8 cellular contexts compared by ENCODE assay signal in the genomic region with DNA sequence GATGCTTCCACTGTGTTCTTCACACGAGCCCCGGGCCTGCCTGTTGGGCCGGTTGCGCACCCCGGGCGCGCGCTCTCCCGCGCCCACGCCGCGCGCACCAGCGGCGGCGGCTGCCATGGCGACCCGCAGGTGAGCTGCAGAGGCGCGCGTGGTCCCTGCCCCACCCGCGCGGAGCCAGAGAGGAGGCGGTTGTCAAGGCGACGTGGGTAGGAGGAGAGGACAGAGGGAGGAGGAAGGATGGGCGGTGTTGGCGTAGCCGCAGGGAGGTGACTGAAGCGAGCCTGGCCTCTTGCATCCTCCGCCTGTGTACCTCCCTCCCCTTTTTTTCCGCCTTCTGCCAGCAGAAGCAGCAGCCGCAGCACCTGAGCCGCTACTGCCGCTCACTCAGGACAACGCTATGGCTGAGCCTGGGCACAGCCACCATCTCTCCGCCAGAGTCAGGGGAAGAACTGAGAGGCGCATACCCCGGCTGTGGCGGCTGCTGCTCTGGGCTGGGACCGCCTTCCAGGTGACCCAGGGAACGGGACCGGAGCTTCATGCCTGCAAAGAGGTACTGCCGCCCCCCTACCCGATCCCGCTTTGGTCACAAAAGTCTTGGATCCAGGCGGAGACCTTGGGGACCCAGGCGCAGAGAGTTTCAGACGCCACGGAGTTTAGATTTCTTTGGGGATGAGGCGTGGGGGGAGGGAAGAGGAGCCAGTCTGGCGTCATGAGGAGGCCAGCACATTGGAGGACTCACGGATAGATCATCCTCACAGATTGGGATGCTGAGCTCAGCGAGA. TPM values are rescaled to one million over a fixed set of nuclear protein-coding genes. Genes with fewer than 3 reads are reported as not detected.
DNase-seq lines count a peak whose midpoint lies in the region; ATAC-seq and TF ChIP-seq lines count a peak whose summit lies in the region.

A gene with protein sequence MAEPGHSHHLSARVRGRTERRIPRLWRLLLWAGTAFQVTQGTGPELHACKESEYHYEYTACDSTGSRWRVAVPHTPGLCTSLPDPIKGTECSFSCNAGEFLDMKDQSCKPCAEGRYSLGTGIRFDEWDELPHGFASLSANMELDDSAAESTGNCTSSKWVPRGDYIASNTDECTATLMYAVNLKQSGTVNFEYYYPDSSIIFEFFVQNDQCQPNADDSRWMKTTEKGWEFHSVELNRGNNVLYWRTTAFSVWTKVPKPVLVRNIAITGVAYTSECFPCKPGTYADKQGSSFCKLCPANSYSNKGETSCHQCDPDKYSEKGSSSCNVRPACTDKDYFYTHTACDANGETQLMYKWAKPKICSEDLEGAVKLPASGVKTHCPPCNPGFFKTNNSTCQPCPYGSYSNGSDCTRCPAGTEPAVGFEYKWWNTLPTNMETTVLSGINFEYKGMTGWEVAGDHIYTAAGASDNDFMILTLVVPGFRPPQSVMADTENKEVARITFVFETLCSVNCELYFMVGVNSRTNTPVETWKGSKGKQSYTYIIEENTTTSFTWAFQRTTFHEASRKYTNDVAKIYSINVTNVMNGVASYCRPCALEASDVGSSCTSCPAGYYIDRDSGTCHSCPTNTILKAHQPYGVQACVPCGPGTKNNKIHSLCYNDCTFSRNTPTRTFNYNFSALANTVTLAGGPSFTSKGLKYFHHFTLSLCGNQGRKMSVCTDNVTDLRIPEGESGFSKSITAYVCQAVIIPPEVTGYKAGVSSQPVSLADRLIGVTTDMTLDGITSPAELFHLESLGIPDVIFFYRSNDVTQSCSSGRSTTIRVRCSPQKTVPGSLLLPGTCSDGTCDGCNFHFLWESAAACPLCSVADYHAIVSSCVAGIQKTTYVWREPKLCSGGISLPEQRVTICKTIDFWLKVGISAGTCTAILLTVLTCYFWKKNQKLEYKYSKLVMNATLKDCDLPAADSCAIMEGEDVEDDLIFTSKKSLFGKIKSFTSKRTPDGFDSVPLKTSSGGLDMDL (plus strand): TSS at position 329 of the 782 bp plus-strand sequence. CDS start 69 bp downstream, at position 398.

- no peak for TF ChIP-seq POLR2A in GM18505 (IDR thresholded peaks at IDR 0.05; ENCODE audit: borderline replicate concordance, extremely low read depth, insufficient read depth, insufficient read length)

- ATAC-seq in GM18505 (IDR thresholded peaks at IDR 0.05; ENCODE audit: unreplicated experiment): peak; percentile 56
- peak; percentile 43 for ATAC-seq in HG03469 (IDR thresholded peaks at IDR 0.05; ENCODE audit: unreplicated experiment)
- peak; percentile 23 for ATAC-seq in SK-N-SH treated with all-trans-retinoic acid at 6 μM for 48 hours
- peak; percentile 43 to 50 for ATAC-seq in right cardiac atrium
- peak; percentile 17 for ATAC-seq in aorta (ENCODE audit: low FRiP score)

- WGBS in right cardiac atrium: 2% methylated on average over 56 of the region's 56 CpGs
- 3% methylated on average over 40 to 56 of the region's 56 CpGs for WGBS in aorta, 2 donors

- DNase-seq in activated naive CD8-positive, alpha-beta T cell treated with anti-CD3 and anti-CD28 coated beads, Interleukin-2, amount 50 U/mL, for 16 hours (ENCODE audit: low read depth, low spot score): peak; percentile 62
- peak; percentile 44 to 78 (median 73) for DNase-seq in right cardiac atrium
- DNase-seq in retinal pigment epithelial cell (ENCODE audit: low read depth): no peak
- peak in 1 of 2 donors; percentile 66 for DNase-seq in aorta
- DNase-seq in 8988T: no peak

- no peak for TF ChIP-seq CTCF in retinal pigment epithelial cell (conservative IDR thresholded peaks at IDR 0.05; ENCODE audit: low read depth, low read length)

- no peaks in the 10 kb centered on the region for H3K9me3 ChIP-seq in right cardiac atrium (ENCODE audit: control insufficient read depth, low read length)
- no peaks in the 10 kb centered on the region for H3K9me3 ChIP-seq in aorta (ENCODE audit: control insufficient read depth, low read length)

- H3K27me3 ChIP-seq in right cardiac atrium (ENCODE audit: control insufficient read depth, insufficient read depth) (no peaks in the 10 kb centered on the region), aorta (ENCODE audit: control insufficient read depth in 1 of 2, insufficient read depth in 2 of 2, low read length in 1 of 2) (no peaks in the 10 kb centered on the region)

- intact Hi-C loops in right cardiac atrium (cut with DNase I): loop anchor here in 1 of 4 donors (10.0 kb wide), 1 partner anchor 79 kb away; no protein-coding TSS in a partner anchor
- intact Hi-C loops in aorta (cut with DNase I): loop anchor here in 1 of 2 donors (5.0 to 10.0 kb wide), 2 partner anchors 98 to 149 kb away; partner anchors contain the start of genes CLCC1 and SARS1

- H3K36me3 ChIP-seq in aorta (ENCODE audit: control insufficient read depth in 1 of 2, insufficient read depth in 2 of 2, low read length in 1 of 2): no peaks in the 10 kb centered on the region

- H3K27ac ChIP-seq in right cardiac atrium (ENCODE audit: low read length): no peak within 1 kb of the TSS
- H3K27ac ChIP-seq in aorta (ENCODE audit: low read depth in 1 of 2, low read length in 2 of 2): no peak within 1 kb of the TSS

- H3K4me1 ChIP-seq in right cardiac atrium (ENCODE audit: control insufficient read depth, insufficient read depth, low read length) (peaks cover 3% of the 10 kb centered on the region), aorta (ENCODE audit: control insufficient read depth in 1 of 2, insufficient read depth in 2 of 2, low read length in 2 of 2) (no peaks in the 10 kb centered on the region)

- H3K4me3 ChIP-seq in right cardiac atrium (ENCODE audit: low read length) (peak within 1 kb of the TSS; percentile 26), retinal pigment epithelial cell (ENCODE audit: low read length) (peak within 1 kb of the TSS; percentile 35), aorta (ENCODE audit: low read length in 2 of 2) (peak within 1 kb of the TSS in 1 of 2 donors; percentile 16)

TF ChIP-seq in SK-N-SH treated with all-trans-retinoic acid at 6 μM for 48 hours, 23 proteins besides CTCF, POLR2A, EP300 and RAD21:
- TF ChIP-seq ZC3H10 (CRISPR knock-in tag; IDR thresholded peaks at IDR 0.05): no peak
- no peak for TF ChIP-seq CSRNP3 (CRISPR knock-in tag; IDR thresholded peaks at IDR 0.05)
- TF ChIP-seq TOX (CRISPR knock-in tag; IDR thresholded peaks at IDR 0.05; ENCODE audit: borderline replicate concordance): no peak
- TF ChIP-seq ZNF70 (CRISPR knock-in tag; IDR thresholded peaks at IDR 0.05): no peak
- TF ChIP-seq CSDC2 (CRISPR knock-in tag; IDR thresholded peaks at IDR 0.05): no peak
- TF ChIP-seq ESRRG (CRISPR knock-in tag; IDR thresholded peaks at IDR 0.05): no peak
- TF ChIP-seq ZNF8 (CRISPR knock-in tag; IDR thresholded peaks at IDR 0.05): no peak
- no peak for TF ChIP-seq ARNTL (CRISPR knock-in tag; IDR thresholded peaks at IDR 0.05; ENCODE audit: borderline replicate concordance, low read depth)
- TF ChIP-seq OSR1 (CRISPR knock-in tag; IDR thresholded peaks at IDR 0.05): no peak
- TF ChIP-seq ISL1 (CRISPR knock-in tag; IDR thresholded peaks at IDR 0.05): no peak
- TF ChIP-seq RARB (CRISPR knock-in tag; IDR thresholded peaks at IDR 0.05): no peak
- no peak for TF ChIP-seq ZNF565 (CRISPR knock-in tag; conservative IDR thresholded peaks at IDR 0.05; ENCODE audit: low read depth)
- TF ChIP-seq ZFP3 (CRISPR knock-in tag; IDR thresholded peaks at IDR 0.05): no peak
- TF ChIP-seq GLIS3 (CRISPR knock-in tag; IDR thresholded peaks at IDR 0.05): no peak

RNA-seq across cellular contexts. Expression of the gene that starts here (rescaled TPM):
- total RNA-seq in right cardiac atrium: under 1 TPM; 0.28 to 0.51 (median 0.30) TPM
- 0.18 TPM for polyA plus RNA-seq in right cardiac atrium
- total RNA-seq in aorta: 1 to 10 TPM in 1 of 2 donors, under 1 TPM in 1; 0.55 to 1.5 TPM
- polyA plus RNA-seq in aorta: 1 to 10 TPM in 1 of 2 donors, under 1 TPM in 1; 0.15 to 6.0 TPM

Comparison
In these comparisons a context has a peak if more than half of its experiments do, and no peak if none do; other contexts are left out.
1. Peak in DNase-seq, ATAC-seq and H3K4me3 ChIP-seq in right cardiac atrium; RNA of the gene not detected or under 1 TPM.